In the genomic region with DNA sequence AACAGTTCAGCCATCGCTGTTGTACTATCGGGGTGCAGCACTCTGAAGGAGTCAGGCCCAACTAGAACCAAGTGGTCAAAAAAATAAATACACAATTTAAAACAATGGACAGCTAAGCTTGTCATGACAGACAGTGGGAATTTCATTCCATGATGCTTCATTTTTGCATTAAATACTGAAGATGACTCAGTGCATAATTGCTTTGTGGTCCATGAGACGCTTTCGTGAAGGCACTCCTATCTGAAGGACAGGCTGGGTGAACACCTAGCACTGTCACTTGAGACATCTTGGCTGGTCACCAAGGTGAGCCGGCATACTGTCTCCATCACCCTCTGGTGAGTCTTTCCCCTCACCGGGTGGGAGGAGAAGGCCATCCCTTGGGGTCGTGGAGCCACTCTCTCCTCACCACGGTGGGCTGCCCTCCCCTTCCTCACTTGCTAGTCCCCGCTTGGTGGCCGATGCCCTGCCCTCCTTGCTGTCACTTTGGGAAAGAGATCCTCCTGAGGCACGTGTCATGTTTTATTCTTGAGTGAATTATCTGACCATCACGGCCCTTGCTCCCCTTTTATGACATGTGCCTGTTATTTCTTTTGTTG, we compare ENCODE assay signal across 13 cellular contexts.
"Had no signal": no experiment of that assay in that cellular context is flagged by ENCODE, and none has a peak within 500 bp of the region (broad histone marks: within the 10 kb centered on the region; RNA-seq: fewer than 3 reads in every experiment).

No MANE protein-coding gene starts in this region.

- H3K4me3 ChIP-seq: gastrocnemius medialis, heart right ventricle, neural progenitor cell, ovary, spleen, suprapubic skin had no signal

- DNase-seq: activated CD4-positive, alpha-beta T cell treated with anti-CD3 and anti-CD28 coated beads for 1 hour; activated CD4-positive, alpha-beta T cell treated with anti-CD3 and anti-CD28 coated beads, Interleukin-2, amount 50 U/mL, for 48 hours; activated naive CD4-positive, alpha-beta T cell treated with Interleukin-2 at 50 U/mL for 16 hours; anterior cingulate cortex; cerebellar nuclear complex; effector memory CD4-positive, alpha-beta T cell; gastrocnemius medialis; heart right ventricle; ovary; spleen had no signal

- H3K4me2 ChIP-seq: neural progenitor cell had no signal

- H3K4me1 ChIP-seq: gastrocnemius medialis had no signal

- H3K36me3 ChIP-seq: neural progenitor cell, ovary had no signal

- H3K27ac ChIP-seq: epithelial cell of prostate, gastrocnemius medialis, heart right ventricle, neural progenitor cell, ovary, spleen, suprapubic skin had no signal

- H3K27me3 ChIP-seq: heart right ventricle, ovary, spleen, suprapubic skin had no signal

- H2AFZ ChIP-seq: neural progenitor cell had no signal

- H3K9ac ChIP-seq: neural progenitor cell had no signal

- H3K9me3 ChIP-seq: gastrocnemius medialis, heart right ventricle, ovary, spleen, suprapubic skin had no signal
